Comparison of ENCODE assay signal across 23 cellular contexts in the genomic region with DNA sequence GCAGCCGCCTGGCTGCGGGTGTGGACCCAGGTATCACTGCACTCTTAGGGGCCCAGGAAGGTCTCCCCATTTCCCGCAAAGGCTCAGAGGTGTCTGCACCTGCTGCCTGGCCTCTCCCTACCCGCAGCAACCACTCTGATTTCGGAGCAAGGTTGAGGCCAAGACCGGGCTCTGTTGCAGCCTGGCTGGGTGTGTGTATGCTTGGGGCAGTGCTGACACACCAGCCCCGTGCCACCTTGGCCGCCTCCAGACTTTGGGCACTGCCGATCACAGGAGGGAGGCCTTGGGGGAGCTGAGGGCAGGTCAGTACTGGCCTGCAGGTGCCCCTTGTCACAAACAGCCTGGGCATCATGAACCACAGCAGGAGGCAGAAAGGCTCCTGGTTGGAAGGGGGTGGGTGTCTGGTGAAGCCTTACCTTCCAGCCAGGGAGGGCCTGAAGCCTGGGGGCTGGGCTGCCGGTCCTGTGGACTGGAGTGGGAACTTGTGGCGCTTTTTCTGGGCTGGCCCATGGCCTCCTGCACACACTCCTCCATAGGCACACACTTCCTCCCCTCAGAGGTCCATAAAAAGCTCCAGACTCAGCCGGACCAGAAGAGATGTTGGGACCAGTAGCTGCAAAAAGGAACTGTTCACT.
"Had no signal": no experiment of that assay in that cellular context is flagged by ENCODE, and none has a peak within 500 bp of the region (broad histone marks: within the 10 kb centered on the region; RNA-seq: fewer than 3 reads in every experiment).

No MANE protein-coding gene starts in this region.

- DNase-seq: dermis blood vessel endothelial cell; effector memory CD8-positive, alpha-beta T cell; erythroblast; hypothalamus; immature natural killer cell; islet precursor cell; left ventricle myocardium superior; lower lobe of right lung; natural killer cell; right lobe of liver; stimulated activated CD4-positive, alpha-beta T cell treated with anti-CD3 and anti-CD28 coated beads, Interleukin-12 subunit alpha, Interleukin-12 subunit beta, amount 100 ng/mL, for 4 hours; stimulated activated CD4-positive, alpha-beta T cell treated with anti-CD3 and anti-CD28 coated beads, Interleukin-1b, Interleukin-23, amount 100 ng/mL, for 48 hours; stimulated activated CD4-positive, alpha-beta T cell treated with anti-CD3 and anti-CD28 coated beads, Interleukin-4, amount 100 ng/mL, for 1 hour; stimulated activated CD8-positive, alpha-beta memory T cell treated with anti-CD3 and anti-CD28 coated beads, Interleukin-4, amount 100 ng/mL, for 48 hours; stimulated activated naive CD4-positive, alpha-beta T cell; stimulated activated naive CD8-positive, alpha-beta T cell treated with anti-CD3 and anti-CD28 coated beads, Interleukin-15, amount 100 ng/mL, for 72 hours; transverse colon had no signal

- H2AFZ ChIP-seq: parathyroid adenoma had no signal

- H3K4me1 ChIP-seq: lower lobe of right lung, parathyroid adenoma, right lobe of liver, suprapubic skin, transverse colon had no signal

- H3K27ac Mint-ChIP-seq: effector memory CD8-positive, alpha-beta T cell; immature natural killer cell; natural killer cell; progenitor cell of endocrine pancreas; stimulated activated naive CD8-positive, alpha-beta T cell treated with anti-CD3 and anti-CD28 coated beads, Interleukin-15, amount 100 ng/mL, for 72 hours had no signal

- H3K27ac ChIP-seq: coronary artery, lower lobe of right lung, neutrophil, parathyroid adenoma, right lobe of liver, suprapubic skin, transverse colon had no signal

- H3K4me3 ChIP-seq: coronary artery, lower lobe of right lung, right lobe of liver, smooth muscle cell, suprapubic skin, transverse colon had no signal

- H3K9ac ChIP-seq: parathyroid adenoma had no signal

- H3K4me3 Mint-ChIP-seq: effector memory CD8-positive, alpha-beta T cell; immature natural killer cell; natural killer cell; stimulated activated naive CD8-positive, alpha-beta T cell treated with anti-CD3 and anti-CD28 coated beads, Interleukin-15, amount 100 ng/mL, for 72 hours had no signal

- H3K79me2 ChIP-seq: parathyroid adenoma had no signal

- H3K4me2 ChIP-seq: smooth muscle cell had no signal

- H3K27me3 Mint-ChIP-seq: effector memory CD8-positive, alpha-beta T cell; progenitor cell of endocrine pancreas; stimulated activated naive CD8-positive, alpha-beta T cell treated with anti-CD3 and anti-CD28 coated beads, Interleukin-15, amount 100 ng/mL, for 72 hours had no signal

- ATAC-seq: effector memory CD8-positive, alpha-beta T cell; left ventricle myocardium superior; natural killer cell had no signal

- H3K36me3 ChIP-seq: lower lobe of right lung, neutrophil, right lobe of liver, suprapubic skin, transverse colon had no signal

- H3K9me3 ChIP-seq: transverse colon had no signal

- H3K27me3 ChIP-seq: neutrophil, right lobe of liver, suprapubic skin, transverse colon had no signal

- H3K4me1 Mint-ChIP-seq: immature natural killer cell; natural killer cell; stimulated activated naive CD8-positive, alpha-beta T cell treated with anti-CD3 and anti-CD28 coated beads, Interleukin-15, amount 100 ng/mL, for 72 hours had no signal
